ENCODE assay signal across 8 cellular contexts in genomic region chr6:170292778-170293164, GRCh38. TPM values are rescaled to one million over a fixed set of nuclear protein-coding genes. Genes with fewer than 3 reads are reported as not detected.
DNase-seq lines count a peak whose midpoint lies in the region; ATAC-seq, FAIRE-seq and TF ChIP-seq lines count a peak whose summit lies in the region.

No MANE protein-coding gene starts in this region.

- peaks cover 43% of the 10 kb centered on the region for H3K4me1 ChIP-seq in iPS-18a (ENCODE audit: control insufficient read depth, low read depth, low read length)

- DNase-seq in GM12891 (ENCODE audit: insufficient read length, low spot score) (no peak), SW480 (ENCODE audit: low spot score) (peak; percentile 33), SHP77 treated with DMSO at 0.1 percent for 48 hours (lab: John Stamatoyannopoulos, UW) (no peak), KG1 (lab: John Stamatoyannopoulos, UW) (no peak)
- DNase-seq in NK-92 treated with Interleukin-12 subunit alpha and Interleukin-12 subunit beta, amount 100 ng/mL, for 24 hours (lab: John Stamatoyannopoulos, UW): no peak

- no peak for TF ChIP-seq POLR2A in GM12891 (IDR thresholded peaks at IDR 0.05; ENCODE audit: low read depth, low read length)

- H3K27ac ChIP-seq in 22Rv1: no peak overlapping the region
- H3K27ac ChIP-seq in iPS-18a (ENCODE audit: low read length): no peak overlapping the region

- H3K9ac ChIP-seq in iPS-18a (ENCODE audit: low read length): no peak overlapping the region

- H3K27me3 ChIP-seq in iPS-18a (ENCODE audit: control insufficient read depth, insufficient read depth, low read length): peaks cover 82% of the 10 kb centered on the region

- H3K36me3 ChIP-seq in iPS-18a (ENCODE audit: control insufficient read depth, low read depth, low read length): no peaks in the 10 kb centered on the region

- FAIRE-seq in GM12891 (lab: Jason Lieb, UNC): peak; percentile 20

- no peak for ATAC-seq in GM21381 (IDR thresholded peaks at IDR 0.05; ENCODE audit: unreplicated experiment)

- H3K4me3 ChIP-seq in iPS-18a (ENCODE audit: low read length): peak overlapping the region; percentile 67

- 0 out of 2 replicates have a peak, but pooled peaks have one; percentile 37 for TF ChIP-seq CTCF in 22Rv1 (IDR thresholded peaks at IDR 0.05)

- H3K9me3 ChIP-seq in iPS-18a (ENCODE audit: control insufficient read depth, low read depth, low read length): no peaks in the 10 kb centered on the region

TF ChIP-seq in GM12891, 5 proteins besides CTCF, POLR2A, EP300 and RAD21:
- TF ChIP-seq SPI1 (IDR thresholded peaks at IDR 0.05; ENCODE audit: low read depth, low read length) (no peak), POLR2AphosphoS5 (IDR thresholded peaks at IDR 0.05; ENCODE audit: low read depth, low read length) (no peak), POU2F2 (IDR thresholded peaks at IDR 0.05; ENCODE audit: low read depth, low read length) (no peak), PAX5 (IDR thresholded peaks at IDR 0.05; ENCODE audit: insufficient read depth, low read length, severe bottlenecking) (no peak), TAF1 (IDR thresholded peaks at IDR 0.05; ENCODE audit: low read depth, low read length) (no peak)

RNA-seq across cellular contexts. Expression of gene DLL1, which starts 1.9 kb away (rescaled TPM):
- polyA plus RNA-seq in GM12891 (2012; ENCODE audit: low read depth, missing spikeins): 0.37 TPM

RNA-seq across cellular contexts. Expression of gene FAM120B, which starts 13.8 kb away (rescaled TPM):
- 11.2 TPM for polyA plus RNA-seq in GM12891 (2012; ENCODE audit: low read depth, missing spikeins)
